ENCODE assay signal across 14 cellular contexts in the genomic region with DNA sequence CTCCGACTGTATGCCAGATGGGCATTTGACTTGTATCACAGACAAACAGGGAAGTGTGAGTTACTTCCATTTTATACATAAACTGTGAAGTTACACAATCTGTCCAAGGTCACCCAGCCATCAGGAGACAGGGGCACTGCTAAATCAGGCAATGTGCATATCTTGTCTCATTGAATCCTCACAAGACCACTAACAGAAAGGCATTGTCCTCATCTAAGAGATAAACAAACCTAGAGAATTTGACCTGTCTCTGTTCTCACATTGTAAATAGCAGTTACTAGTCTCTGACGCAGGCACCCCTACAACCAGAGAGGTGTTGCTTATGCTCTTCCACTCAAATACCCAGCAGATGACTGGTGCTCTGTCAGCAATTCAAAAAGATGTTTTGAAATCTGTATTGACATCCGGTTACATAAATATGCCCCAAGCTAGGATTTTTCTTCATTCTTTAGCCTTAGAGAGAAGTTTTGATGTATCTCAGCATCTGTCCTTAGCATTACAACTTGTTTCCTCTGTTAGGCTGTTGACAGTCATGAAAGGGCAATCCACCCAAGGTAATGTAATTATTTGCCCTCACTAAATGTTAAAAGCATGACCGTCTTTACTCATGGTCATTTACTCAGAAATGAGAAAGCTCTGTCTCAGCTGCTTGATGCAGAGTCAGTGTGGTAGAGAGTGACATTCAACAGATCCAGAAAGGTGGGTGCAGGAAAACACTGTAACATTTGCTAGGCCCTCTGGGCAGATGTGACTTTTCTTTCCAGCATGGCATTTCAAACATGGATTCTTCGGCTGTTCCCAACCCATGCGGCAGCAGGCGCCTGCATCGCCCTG. TPM values are rescaled to one million over a fixed set of nuclear protein-coding genes. Genes with fewer than 3 reads are reported as not detected.
A peak's percentile ranks its signal among the peaks of the same experiment; 100 is the strongest.
DNase-seq lines count a peak whose midpoint lies in the region; ATAC-seq, FAIRE-seq and TF ChIP-seq lines count a peak whose summit lies in the region.
"Had no signal": no experiment of that assay in that cellular context is flagged by ENCODE, and none has a peak within 500 bp of the region (broad histone marks: within the 10 kb centered on the region; RNA-seq: fewer than 3 reads in every experiment).

No MANE protein-coding gene starts in this region.

- no peaks in the 10 kb centered on the region for H3K36me3 ChIP-seq in GM23338 (ENCODE audit: insufficient read depth)
- no peaks in the 10 kb centered on the region for H3K36me3 ChIP-seq in PC-3 (ENCODE audit: low read depth, low read length)
- H3K36me3 ChIP-seq in pancreas: no peaks in the 10 kb centered on the region

- H3K4me1 Mint-ChIP-seq in GM23338: peaks cover 48% of the 10 kb centered on the region

- no peaks in the 10 kb centered on the region for H3K9me3 Mint-ChIP-seq in GM23338
- H3K9me3 Mint-ChIP-seq: activated CD4-positive, alpha-beta memory T cell treated with anti-CD3 and anti-CD28 coated beads, Interleukin-2, amount 10 ng/mL, durations not matched to agents 7 days and 5 days had no signal

- H3K9me3 ChIP-seq in PC-3 (ENCODE audit: low read length): no peaks in the 10 kb centered on the region
- H3K9me3 ChIP-seq in pancreas: no peaks in the 10 kb centered on the region

- DNase-seq in GM23338 (ENCODE audit: low spot score) (no peak), PC-3 (peak; percentile 71), fibroblast of villous mesenchyme (ENCODE audit: low read depth) (peak; percentile 87), pancreas (no peak), cerebellum (ENCODE audit: low spot score) (no peak), NCI-H774 (lab: John Stamatoyannopoulos, UW) (no peak), T-helper 2 cell (no peak)
- no peak for DNase-seq in activated effector memory CD4-positive, alpha-beta T cell treated with Interleukin-2 at 50 U/mL for 16 hours
- DNase-seq: activated CD4-positive, alpha-beta memory T cell treated with anti-CD3 and anti-CD28 coated beads, Interleukin-2, amount 10 ng/mL, durations not matched to agents 7 days and 5 days; DMS 273 treated with DMSO at 0.1 percent for 48 hours; naive thymus-derived CD8-positive, alpha-beta T cell; NCI-H2029; SHP77 treated with DMSO at 0.1 percent for 48 hours had no signal

- whole genome bisulfite sequencing in pancreas, 2 donors: 81 to 83% methylated on average over 8 of the region's 8 CpGs

- H3K4me2 ChIP-seq in GM23338 (peak overlapping the region; percentile 48; the same call in 1 of the 2 replicates), PC-3 (ENCODE audit: low read length) (no peak overlapping the region)

- H3K27ac ChIP-seq in GM23338 (ENCODE audit: low read depth): no peak overlapping the region
- H3K27ac ChIP-seq in PC-3 (ENCODE audit: low read length): peak overlapping the region; percentile 70
- H3K27ac ChIP-seq in pancreas: peak overlapping the region in 1 of 4 donors; percentile 28

- H2AFZ ChIP-seq in GM23338 (no peak overlapping the region), PC-3 (ENCODE audit: low read length) (no peak overlapping the region)

- CTCF ChIA-PET in PC-3 (lab: Charles Lee): no interaction called here

- H3F3A ChIP-seq in GM23338 (replicated peaks; ENCODE audit: low read depth) (no peaks in the 10 kb centered on the region; the same call in 1 of the 2 replicates), PC-3 (ENCODE audit: low read length, unreplicated experiment) (no peaks in the 10 kb centered on the region)

- H3K4me3 ChIP-seq in GM23338 (no peak overlapping the region), PC-3 (ENCODE audit: low read length) (no peak overlapping the region), fibroblast of villous mesenchyme (ENCODE audit: low read depth, low read length) (no peak overlapping the region), pancreas (no peak overlapping the region)

- H3K4me1 ChIP-seq in GM23338 (ENCODE audit: insufficient read depth) (peaks cover 47% of the 10 kb centered on the region), PC-3 (ENCODE audit: insufficient read depth, low read length) (peaks cover 34% of the 10 kb centered on the region), pancreas (no peaks in the 10 kb centered on the region)

- no peak for FAIRE-seq in pancreas (lab: Jason Lieb, UNC)
- FAIRE-seq: H54 had no signal

- H3K9me2 ChIP-seq in GM23338 (ENCODE audit: insufficient read depth) (no peaks in the 10 kb centered on the region), PC-3 (replicated peaks; ENCODE audit: low read length) (no peaks in the 10 kb centered on the region)

- no peak overlapping the region for H3K27ac Mint-ChIP-seq in GM23338
- H3K27ac Mint-ChIP-seq: activated CD4-positive, alpha-beta memory T cell treated with anti-CD3 and anti-CD28 coated beads, Interleukin-2, amount 10 ng/mL, durations not matched to agents 7 days and 5 days had no signal

- H3K27me3 ChIP-seq in GM23338 (ENCODE audit: insufficient read depth): peaks cover 3% of the 10 kb centered on the region; the same call in 1 of the 2 replicates
- H3K27me3 ChIP-seq in PC-3 (ENCODE audit: low read length): no peaks in the 10 kb centered on the region
- H3K27me3 ChIP-seq in pancreas: no peaks in the 10 kb centered on the region

- H3K9ac ChIP-seq in PC-3 (ENCODE audit: low read length): peak overlapping the region; percentile 18; the same call in 1 of the 2 replicates

- H3K4me3 Mint-ChIP-seq in GM23338: no peak overlapping the region; the same call in 2 of the 3 replicates
- H3K4me3 Mint-ChIP-seq: activated CD4-positive, alpha-beta memory T cell treated with anti-CD3 and anti-CD28 coated beads, Interleukin-2, amount 10 ng/mL, durations not matched to agents 7 days and 5 days; naive thymus-derived CD8-positive, alpha-beta T cell had no signal

- H3K79me2 ChIP-seq in GM23338 (replicated peaks; ENCODE audit: insufficient read depth) (no peaks in the 10 kb centered on the region), PC-3 (ENCODE audit: low read length) (no peaks in the 10 kb centered on the region)

- H4K20me1 ChIP-seq in GM23338 (replicated peaks; ENCODE audit: insufficient read depth): no peaks in the 10 kb centered on the region
- H4K20me1 ChIP-seq in PC-3 (ENCODE audit: low read length): no peaks in the 10 kb centered on the region

- TF ChIP-seq CTCF in GM23338 (conservative IDR thresholded peaks at IDR 0.05; ENCODE audit: low read depth in 2 of 2) (no peak), PC-3 (conservative IDR thresholded peaks at IDR 0.05; ENCODE audit: low read depth, low read length) (no peak), fibroblast of villous mesenchyme (IDR thresholded peaks at IDR 0.05; ENCODE audit: insufficient read depth, low read depth, low read length) (no peak), pancreas (IDR thresholded peaks at IDR 0.05) (no peak)

- BruUV-seq in PC-3 (replicated peaks; lab: Mats Ljungman, UMichigan): no TSS peak

- intact Hi-C loops in PC-3 (cut with micrococcal nuclease): no loop called here
- intact Hi-C loops in pancreas (cut with DNase I): no loop called here

- no peak for ATAC-seq in GM23338
- peak; percentile 64 for ATAC-seq in PC-3
- ATAC-seq in pancreas: peak in 3 of 4 donors; percentile 48 to 75 (median 50)
- ATAC-seq: naive thymus-derived CD8-positive, alpha-beta T cell had no signal

- H3K36me3 Mint-ChIP-seq in GM23338 (ENCODE audit: low read depth): no peaks in the 10 kb centered on the region

- H3K27me3 Mint-ChIP-seq in GM23338 (ENCODE audit: insufficient read depth, low read depth, poor library complexity): peaks cover 10% of the 10 kb centered on the region
- H3K27me3 Mint-ChIP-seq: activated CD4-positive, alpha-beta memory T cell treated with anti-CD3 and anti-CD28 coated beads, Interleukin-2, amount 10 ng/mL, durations not matched to agents 7 days and 5 days; naive thymus-derived CD8-positive, alpha-beta T cell had no signal

- POLR2A ChIA-PET in PC-3 (lab: Charles Lee; ENCODE audit: unreplicated experiment): interaction anchor here (0.5 kb wide), 1 partner anchor 140 kb away, joined by 5 read pairs; no protein-coding TSS in a partner anchor

TF ChIP-seq in GM23338, 12 proteins besides CTCF, POLR2A, EP300 and RAD21:
- TF ChIP-seq STAT1 (IDR thresholded peaks at IDR 0.05; ENCODE audit: unreplicated experiment) (no peak), EZH2 (IDR thresholded peaks at IDR 0.05; ENCODE audit: low read depth, unreplicated experiment) (no peak), EZH2phosphoT487 (IDR thresholded peaks at IDR 0.05; ENCODE audit: unreplicated experiment) (no peak), POLR2AphosphoS5 (IDR thresholded peaks at IDR 0.05; ENCODE audit: low read depth) (no peak), ZNF331 (CRISPR knock-in tag; IDR thresholded peaks at IDR 0.05; ENCODE audit: low read depth) (no peak)
- TF ChIP-seq, protein P1, sequence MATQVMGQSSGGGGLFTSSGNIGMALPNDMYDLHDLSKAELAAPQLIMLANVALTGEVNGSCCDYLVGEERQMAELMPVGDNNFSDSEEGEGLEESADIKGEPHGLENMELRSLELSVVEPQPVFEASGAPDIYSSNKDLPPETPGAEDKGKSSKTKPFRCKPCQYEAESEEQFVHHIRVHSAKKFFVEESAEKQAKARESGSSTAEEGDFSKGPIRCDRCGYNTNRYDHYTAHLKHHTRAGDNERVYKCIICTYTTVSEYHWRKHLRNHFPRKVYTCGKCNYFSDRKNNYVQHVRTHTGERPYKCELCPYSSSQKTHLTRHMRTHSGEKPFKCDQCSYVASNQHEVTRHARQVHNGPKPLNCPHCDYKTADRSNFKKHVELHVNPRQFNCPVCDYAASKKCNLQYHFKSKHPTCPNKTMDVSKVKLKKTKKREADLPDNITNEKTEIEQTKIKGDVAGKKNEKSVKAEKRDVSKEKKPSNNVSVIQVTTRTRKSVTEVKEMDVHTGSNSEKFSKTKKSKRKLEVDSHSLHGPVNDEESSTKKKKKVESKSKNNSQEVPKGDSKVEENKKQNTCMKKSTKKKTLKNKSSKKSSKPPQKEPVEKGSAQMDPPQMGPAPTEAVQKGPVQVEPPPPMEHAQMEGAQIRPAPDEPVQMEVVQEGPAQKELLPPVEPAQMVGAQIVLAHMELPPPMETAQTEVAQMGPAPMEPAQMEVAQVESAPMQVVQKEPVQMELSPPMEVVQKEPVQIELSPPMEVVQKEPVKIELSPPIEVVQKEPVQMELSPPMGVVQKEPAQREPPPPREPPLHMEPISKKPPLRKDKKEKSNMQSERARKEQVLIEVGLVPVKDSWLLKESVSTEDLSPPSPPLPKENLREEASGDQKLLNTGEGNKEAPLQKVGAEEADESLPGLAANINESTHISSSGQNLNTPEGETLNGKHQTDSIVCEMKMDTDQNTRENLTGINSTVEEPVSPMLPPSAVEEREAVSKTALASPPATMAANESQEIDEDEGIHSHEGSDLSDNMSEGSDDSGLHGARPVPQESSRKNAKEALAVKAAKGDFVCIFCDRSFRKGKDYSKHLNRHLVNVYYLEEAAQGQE (IDR thresholded peaks at IDR 0.05; ENCODE audit: unreplicated experiment): no peak

RNA-seq across cellular contexts. Expression of gene ZNF326, which starts 51.9 kb away (rescaled TPM):
- 21.9 and 28.6 TPM in 2 replicates for total RNA-seq in GM23338 (2014; rRNA removed; shearing (Covaris generic))
- 31.1 and 35.1 TPM in 2 replicates for polyA plus RNA-seq in GM23338 (2016; fragmentation: Nextera tagmentation; extraction: Ambion mirVana)
- total RNA-seq in PC-3 (2014; rRNA removed): 7.2 and 12.7 TPM in 2 replicates
- total RNA-seq in fibroblast of villous mesenchyme: 9.3 and 12.1 TPM in 2 replicates
- total RNA-seq in pancreas: 10 to 100 TPM in 5 of 6 donors, 1 to 10 TPM in 1; 9.6 to 14.8 (median 10.8) TPM
- polyA plus RNA-seq in pancreas: 10 to 100 TPM in 1 of 2 donors, 1 to 10 TPM in 1; 8.8 to 10.4 TPM
- total RNA-seq in cerebellum: 62.9 TPM

Comparison
In these comparisons a context has a peak if more than half of its experiments do, and no peak if none do; other contexts are left out.
1. DNase-seq: peak in PC-3 (single experiment) and fibroblast of villous mesenchyme (single experiment); none in GM23338 (single experiment), pancreas (0 of 6), cerebellum (single experiment), NCI-H774 (single experiment), activated effector memory CD4-positive, alpha-beta T cell treated with Interleukin-2 at 50 U/mL for 16 hours (single experiment) and T-helper 2 cell (0 of 5).